In the genomic region with DNA sequence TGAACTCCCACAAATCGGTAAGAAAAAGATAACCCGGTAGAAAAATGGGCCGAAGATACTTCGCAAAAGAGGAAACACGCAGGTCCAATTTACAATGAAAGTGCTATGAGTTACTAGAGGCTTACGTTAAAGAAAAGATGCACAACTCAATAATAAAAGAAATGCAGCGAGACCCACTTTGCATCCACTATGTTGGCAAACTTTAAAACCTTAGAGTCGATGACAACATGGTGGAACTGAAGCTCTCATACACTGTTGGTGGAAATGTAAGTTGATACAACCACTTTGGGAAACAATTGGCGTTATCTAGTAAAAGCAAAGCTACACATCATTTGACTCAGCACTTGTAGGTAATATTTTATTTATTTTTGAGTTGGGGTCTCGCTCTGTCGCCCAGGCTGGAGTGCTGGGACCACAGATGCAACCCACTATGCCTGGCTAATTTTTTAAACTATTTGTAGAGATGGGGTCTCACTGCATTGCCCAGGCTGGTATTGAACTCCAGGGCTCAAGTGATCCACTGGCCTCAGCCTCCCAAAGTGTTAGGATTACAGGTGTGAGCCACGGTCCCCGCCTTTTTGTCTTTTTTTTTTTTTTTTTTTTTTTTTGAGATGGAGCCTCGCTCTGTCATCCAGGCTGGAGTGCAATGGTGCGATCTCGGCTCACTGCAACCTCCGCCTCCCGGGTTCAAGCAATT, we compare ENCODE assay signal across 1 cellular context.
TF ChIP-seq lines count a peak whose summit lies in the region.

No MANE protein-coding gene starts in this region.

TF ChIP-seq in GM23338, 12 proteins besides CTCF, POLR2A, EP300 and RAD21 (continued from another document):
- TF ChIP-seq, protein P1, sequence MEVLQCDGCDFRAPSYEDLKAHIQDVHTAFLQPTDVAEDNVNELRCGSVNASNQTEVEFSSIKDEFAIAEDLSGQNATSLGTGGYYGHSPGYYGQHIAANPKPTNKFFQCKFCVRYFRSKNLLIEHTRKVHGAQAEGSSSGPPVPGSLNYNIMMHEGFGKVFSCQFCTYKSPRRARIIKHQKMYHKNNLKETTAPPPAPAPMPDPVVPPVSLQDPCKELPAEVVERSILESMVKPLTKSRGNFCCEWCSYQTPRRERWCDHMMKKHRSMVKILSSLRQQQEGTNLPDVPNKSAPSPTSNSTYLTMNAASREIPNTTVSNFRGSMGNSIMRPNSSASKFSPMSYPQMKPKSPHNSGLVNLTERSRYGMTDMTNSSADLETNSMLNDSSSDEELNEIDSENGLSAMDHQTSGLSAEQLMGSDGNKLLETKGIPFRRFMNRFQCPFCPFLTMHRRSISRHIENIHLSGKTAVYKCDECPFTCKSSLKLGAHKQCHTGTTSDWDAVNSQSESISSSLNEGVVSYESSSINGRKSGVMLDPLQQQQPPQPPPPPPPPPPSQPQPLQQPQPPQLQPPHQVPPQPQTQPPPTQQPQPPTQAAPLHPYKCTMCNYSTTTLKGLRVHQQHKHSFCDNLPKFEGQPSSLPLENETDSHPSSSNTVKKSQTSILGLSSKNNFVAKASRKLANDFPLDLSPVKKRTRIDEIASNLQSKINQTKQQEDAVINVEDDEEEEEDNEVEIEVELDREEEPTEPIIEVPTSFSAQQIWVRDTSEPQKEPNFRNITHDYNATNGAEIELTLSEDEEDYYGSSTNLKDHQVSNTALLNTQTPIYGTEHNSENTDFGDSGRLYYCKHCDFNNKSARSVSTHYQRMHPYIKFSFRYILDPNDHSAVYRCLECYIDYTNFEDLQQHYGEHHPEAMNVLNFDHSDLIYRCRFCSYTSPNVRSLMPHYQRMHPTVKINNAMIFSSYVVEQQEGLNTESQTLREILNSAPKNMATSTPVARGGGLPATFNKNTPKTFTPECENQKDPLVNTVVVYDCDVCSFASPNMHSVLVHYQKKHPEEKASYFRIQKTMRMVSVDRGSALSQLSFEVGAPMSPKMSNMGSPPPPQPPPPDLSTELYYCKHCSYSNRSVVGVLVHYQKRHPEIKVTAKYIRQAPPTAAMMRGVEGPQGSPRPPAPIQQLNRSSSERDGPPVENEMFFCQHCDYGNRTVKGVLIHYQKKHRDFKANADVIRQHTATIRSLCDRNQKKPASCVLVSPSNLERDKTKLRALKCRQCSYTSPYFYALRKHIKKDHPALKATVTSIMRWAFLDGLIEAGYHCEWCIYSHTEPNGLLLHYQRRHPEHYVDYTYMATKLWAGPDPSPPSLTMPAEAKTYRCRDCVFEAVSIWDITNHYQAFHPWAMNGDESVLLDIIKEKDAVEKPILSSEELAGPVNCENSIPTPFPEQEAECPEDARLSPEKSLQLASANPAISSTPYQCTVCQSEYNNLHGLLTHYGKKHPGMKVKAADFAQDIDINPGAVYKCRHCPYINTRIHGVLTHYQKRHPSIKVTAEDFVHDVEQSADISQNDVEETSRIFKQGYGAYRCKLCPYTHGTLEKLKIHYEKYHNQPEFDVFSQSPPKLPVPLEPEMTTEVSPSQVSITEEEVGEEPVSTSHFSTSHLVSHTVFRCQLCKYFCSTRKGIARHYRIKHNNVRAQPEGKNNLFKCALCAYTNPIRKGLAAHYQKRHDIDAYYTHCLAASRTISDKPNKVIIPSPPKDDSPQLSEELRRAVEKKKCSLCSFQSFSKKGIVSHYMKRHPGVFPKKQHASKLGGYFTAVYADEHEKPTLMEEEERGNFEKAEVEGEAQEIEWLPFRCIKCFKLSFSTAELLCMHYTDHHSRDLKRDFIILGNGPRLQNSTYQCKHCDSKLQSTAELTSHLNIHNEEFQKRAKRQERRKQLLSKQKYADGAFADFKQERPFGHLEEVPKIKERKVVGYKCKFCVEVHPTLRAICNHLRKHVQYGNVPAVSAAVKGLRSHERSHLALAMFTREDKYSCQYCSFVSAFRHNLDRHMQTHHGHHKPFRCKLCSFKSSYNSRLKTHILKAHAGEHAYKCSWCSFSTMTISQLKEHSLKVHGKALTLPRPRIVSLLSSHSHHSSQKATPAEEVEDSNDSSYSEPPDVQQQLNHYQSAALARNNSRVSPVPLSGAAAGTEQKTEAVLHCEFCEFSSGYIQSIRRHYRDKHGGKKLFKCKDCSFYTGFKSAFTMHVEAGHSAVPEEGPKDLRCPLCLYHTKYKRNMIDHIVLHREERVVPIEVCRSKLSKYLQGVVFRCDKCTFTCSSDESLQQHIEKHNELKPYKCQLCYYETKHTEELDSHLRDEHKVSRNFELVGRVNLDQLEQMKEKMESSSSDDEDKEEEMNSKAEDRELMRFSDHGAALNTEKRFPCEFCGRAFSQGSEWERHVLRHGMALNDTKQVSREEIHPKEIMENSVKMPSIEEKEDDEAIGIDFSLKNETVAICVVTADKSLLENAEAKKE (CRISPR knock-in tag; IDR thresholded peaks at IDR 0.05), result no peak
- TF ChIP-seq POLR2AphosphoS5 (IDR thresholded peaks at IDR 0.05; ENCODE audit: low read depth), result no peak
- TF ChIP-seq CREB1 (CRISPR knock-in tag; IDR thresholded peaks at IDR 0.05; ENCODE audit: low read depth), result no peak
- TF ChIP-seq EZH2 (IDR thresholded peaks at IDR 0.05; ENCODE audit: low read depth, unreplicated experiment), result no peak
- no peak for TF ChIP-seq EZH2phosphoT487 (IDR thresholded peaks at IDR 0.05; ENCODE audit: unreplicated experiment)
- TF ChIP-seq NANOG (IDR thresholded peaks at IDR 0.05; ENCODE audit: borderline replicate concordance), result no peak
- TF ChIP-seq ZNF331 (CRISPR knock-in tag; IDR thresholded peaks at IDR 0.05; ENCODE audit: low read depth), result no peak
- no peak for TF ChIP-seq JUNB (IDR thresholded peaks at IDR 0.05; ENCODE audit: unreplicated experiment)
- TF ChIP-seq, protein P2, sequence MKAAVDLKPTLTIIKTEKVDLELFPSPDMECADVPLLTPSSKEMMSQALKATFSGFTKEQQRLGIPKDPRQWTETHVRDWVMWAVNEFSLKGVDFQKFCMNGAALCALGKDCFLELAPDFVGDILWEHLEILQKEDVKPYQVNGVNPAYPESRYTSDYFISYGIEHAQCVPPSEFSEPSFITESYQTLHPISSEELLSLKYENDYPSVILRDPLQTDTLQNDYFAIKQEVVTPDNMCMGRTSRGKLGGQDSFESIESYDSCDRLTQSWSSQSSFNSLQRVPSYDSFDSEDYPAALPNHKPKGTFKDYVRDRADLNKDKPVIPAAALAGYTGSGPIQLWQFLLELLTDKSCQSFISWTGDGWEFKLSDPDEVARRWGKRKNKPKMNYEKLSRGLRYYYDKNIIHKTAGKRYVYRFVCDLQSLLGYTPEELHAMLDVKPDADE (IDR thresholded peaks at IDR 0.05), result no peak
- no peak for TF ChIP-seq STAT1 (IDR thresholded peaks at IDR 0.05; ENCODE audit: unreplicated experiment)
- TF ChIP-seq ZNF114 (CRISPR knock-in tag; IDR thresholded peaks at IDR 0.05), result no peak
